ENCODE assay signal across 9 cellular contexts in genomic region chr12:96208801-96209534, GRCh38. TPM values are rescaled to one million over a fixed set of nuclear protein-coding genes. Genes with fewer than 3 reads are reported as not detected.
DNase-seq lines count a peak whose midpoint lies in the region; ATAC-seq and TF ChIP-seq lines count a peak whose summit lies in the region.
"Had no signal": no experiment of that assay in that cellular context is flagged by ENCODE, and none has a peak within 500 bp of the region (broad histone marks: within the 10 kb centered on the region; RNA-seq: fewer than 3 reads in every experiment).

No MANE protein-coding gene starts in this region.

- peak; percentile 63 to 82 (median 75) for ATAC-seq in heart right ventricle
- ATAC-seq in GM21526 (IDR thresholded peaks at IDR 0.05; ENCODE audit: low FRiP score, unreplicated experiment) = no peak

- H3K9me3 ChIP-seq in heart right ventricle = no peaks in the 10 kb centered on the region
- H3K9me3 ChIP-seq in thymus (ENCODE audit: control insufficient read depth) = no peaks in the 10 kb centered on the region

- H3K9me3 Mint-ChIP-seq in activated naive CD4-positive, alpha-beta T cell treated with anti-CD3 and anti-CD28 coated beads for 36 hours = no peaks in the 10 kb centered on the region
- H3K9me3 Mint-ChIP-seq in activated CD4-positive, alpha-beta memory T cell treated with anti-CD3 and anti-CD28 coated beads for 36 hours = peaks cover 2% of the 10 kb centered on the region

- peak overlapping the region; percentile 46 for H3K27ac Mint-ChIP-seq in activated naive CD4-positive, alpha-beta T cell treated with anti-CD3 and anti-CD28 coated beads for 36 hours
- H3K27ac Mint-ChIP-seq in activated CD4-positive, alpha-beta memory T cell treated with anti-CD3 and anti-CD28 coated beads for 36 hours = peak overlapping the region; percentile 93
- H3K27ac Mint-ChIP-seq: progenitor cell of endocrine pancreas had no signal

- H3K4me3 Mint-ChIP-seq in activated naive CD4-positive, alpha-beta T cell treated with anti-CD3 and anti-CD28 coated beads for 36 hours = peak overlapping the region; percentile 35
- peak overlapping the region; percentile 30 for H3K4me3 Mint-ChIP-seq in activated CD4-positive, alpha-beta memory T cell treated with anti-CD3 and anti-CD28 coated beads for 36 hours

- intact Hi-C loops in activated naive CD4-positive, alpha-beta T cell treated with anti-CD3 and anti-CD28 coated beads for 36 hours (cut with micrococcal nuclease) = no loop called here
- intact Hi-C loops in activated CD4-positive, alpha-beta memory T cell treated with anti-CD3 and anti-CD28 coated beads for 36 hours (cut with micrococcal nuclease) = no loop called here
- intact Hi-C loops in heart right ventricle (cut with DNase I) = loop anchor here in 2 of 10 donors (5.0 to 10.0 kb wide), 2 partner anchors 42 to 296 kb away; no protein-coding TSS in a partner anchor

- peak in 6 of 9 donors; percentile 8 to 51 (median 34) for TF ChIP-seq CTCF in heart right ventricle (IDR thresholded peaks at IDR 0.05)

- H3K4me3 ChIP-seq in heart right ventricle (peak overlapping the region in 4 of 10 donors; percentile 8 to 21 (median 14)), thymus (ENCODE audit: low read length) (no peak overlapping the region)

- CTCF ChIA-PET in activated naive CD4-positive, alpha-beta T cell treated with anti-CD3 and anti-CD28 coated beads for 36 hours (lab: Charles Lee) = interaction anchor here (1.0 to 2.2 kb wide), 6 partner anchors 10 to 190 kb away, joined by 3 to 9 read pairs (median 4); no protein-coding TSS in a partner anchor
- CTCF ChIA-PET in activated CD4-positive, alpha-beta memory T cell treated with anti-CD3 and anti-CD28 coated beads for 36 hours (lab: Charles Lee) = interaction anchor here (0.6 to 2.7 kb wide), 4 partner anchors 10 to 307 kb away, joined by 3 to 13 read pairs (median 4); no protein-coding TSS in a partner anchor

- 49 to 59% methylated on average over 10 of the region's 10 CpGs for WGBS in heart right ventricle, 2 donors
- 17% methylated on average over 10 of the region's 10 CpGs for WGBS in thymus

- H3K36me3 ChIP-seq in heart right ventricle (peaks cover 0 to 9% (median 0%) of the 10 kb centered on the region in 9 donors), thymus (ENCODE audit: control insufficient read depth, insufficient read depth) (no peaks in the 10 kb centered on the region)

- H3K27me3 Mint-ChIP-seq in activated naive CD4-positive, alpha-beta T cell treated with anti-CD3 and anti-CD28 coated beads for 36 hours (ENCODE audit: low read depth) = no peaks in the 10 kb centered on the region
- H3K27me3 Mint-ChIP-seq in activated CD4-positive, alpha-beta memory T cell treated with anti-CD3 and anti-CD28 coated beads for 36 hours = no peaks in the 10 kb centered on the region

- peaks cover 97% of the 10 kb centered on the region for H3K4me1 Mint-ChIP-seq in activated naive CD4-positive, alpha-beta T cell treated with anti-CD3 and anti-CD28 coated beads for 36 hours (ENCODE audit: low read depth)
- H3K4me1 Mint-ChIP-seq in activated CD4-positive, alpha-beta memory T cell treated with anti-CD3 and anti-CD28 coated beads for 36 hours (ENCODE audit: low read depth) = peaks cover 95% of the 10 kb centered on the region

- H3K27me3 ChIP-seq in heart right ventricle (no peaks in the 10 kb centered on the region), thymus (ENCODE audit: control insufficient read depth, insufficient read depth) (no peaks in the 10 kb centered on the region)

- peaks cover 4% of the 10 kb centered on the region for H3K36me3 Mint-ChIP-seq in activated naive CD4-positive, alpha-beta T cell treated with anti-CD3 and anti-CD28 coated beads for 36 hours (ENCODE audit: low read depth)
- peaks cover 9% of the 10 kb centered on the region for H3K36me3 Mint-ChIP-seq in activated CD4-positive, alpha-beta memory T cell treated with anti-CD3 and anti-CD28 coated beads for 36 hours

- no peak for DNase-seq in activated naive CD4-positive, alpha-beta T cell treated with anti-CD3 and anti-CD28 coated beads for 36 hours
- DNase-seq in activated naive CD4-positive, alpha-beta T cell treated with Interleukin-2 at 50 U/mL for 16 hours = no peak
- DNase-seq in activated CD4-positive, alpha-beta memory T cell treated with anti-CD3 and anti-CD28 coated beads for 36 hours = peak; percentile 15
- no peak for DNase-seq in heart right ventricle
- no peak for DNase-seq in SIG-M5 (lab: John Stamatoyannopoulos, UW)
- DNase-seq in activated gamma-delta T cell (lab: John Stamatoyannopoulos, UW) = no peak

- H3K27ac ChIP-seq in heart right ventricle (peak overlapping the region in 9 of 10 donors; percentile 53 to 82 (median 76)), thymus (ENCODE audit: low read depth) (peak overlapping the region; percentile 69)

- POLR2A ChIA-PET in activated CD4-positive, alpha-beta memory T cell treated with anti-CD3 and anti-CD28 coated beads for 36 hours (lab: Charles Lee) = interaction anchor here (1.8 to 4.2 kb wide), 2 partner anchors 10 to 14 kb away, joined by 6 to 31 read pairs; partner anchors contain the start of gene ELK3

- peaks cover 0 to 100% (median 90%) of the 10 kb centered on the region in 9 donors for H3K4me1 ChIP-seq in heart right ventricle
- H3K4me1 ChIP-seq in thymus (ENCODE audit: control insufficient read depth, insufficient read depth, low read length) = peaks cover 35% of the 10 kb centered on the region

RNA-seq across cellular contexts. Expression of gene ELK3, which starts 14.8 kb away (rescaled TPM):
- 10 to 100 TPM; 11.4 to 14.1 TPM for total RNA-seq in activated naive CD4-positive, alpha-beta T cell treated with anti-CD3 and anti-CD28 coated beads for 36 hours
- 10 to 100 TPM; 23.9 to 24.1 TPM for total RNA-seq in activated CD4-positive, alpha-beta memory T cell treated with anti-CD3 and anti-CD28 coated beads for 36 hours
- 10 to 100 TPM; 11.7 to 33.0 (median 22.3) TPM for total RNA-seq in heart right ventricle
- polyA plus RNA-seq in heart right ventricle (10 to 100 TPM in 1 of 2 donors, 1 to 10 TPM in 1; 6.6 to 14.8 TPM), thymus (17.8 TPM)
